16 cellular contexts compared by ENCODE assay signal in the genomic region with DNA sequence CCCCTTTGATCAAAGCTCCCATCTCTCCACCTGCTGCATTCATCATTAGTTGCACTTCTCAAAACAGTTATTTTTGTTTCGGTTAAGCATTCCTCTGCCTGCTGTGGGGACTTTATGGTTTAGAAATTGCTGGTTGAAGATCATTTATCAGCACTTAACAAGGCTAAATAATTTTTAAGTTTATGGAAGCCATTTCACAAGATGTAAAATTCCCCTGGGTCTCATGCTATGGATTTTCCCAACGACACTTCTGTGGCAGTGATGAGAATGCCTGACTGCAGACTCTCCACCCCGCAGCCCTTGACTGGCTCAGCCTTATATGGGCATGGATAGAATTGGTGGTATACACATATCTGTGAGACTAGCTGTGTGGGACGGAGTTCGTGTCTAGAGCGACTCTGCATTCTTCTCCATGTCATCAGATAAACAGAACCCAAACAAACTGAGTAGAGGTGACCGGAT. TPM values are rescaled to one million over a fixed set of nuclear protein-coding genes. Genes with fewer than 3 reads are reported as not detected.
DNase-seq lines count a peak whose midpoint lies in the region; ATAC-seq and TF ChIP-seq lines count a peak whose summit lies in the region.
"Had no signal": no experiment of that assay in that cellular context is flagged by ENCODE, and none has a peak within 500 bp of the region (broad histone marks: within the 10 kb centered on the region; RNA-seq: fewer than 3 reads in every experiment).

No MANE protein-coding gene starts in this region.

- 85 to 100% methylated on average over 1 to 7 of the region's 7 CpGs for WGBS in endodermal cell (ENCODE audit: insufficient coverage in 1 of 2, insufficient read length in 1 of 2), 2 experiments

- H3K4me1 Mint-ChIP-seq in endodermal cell (peaks cover 22% of the 10 kb centered on the region), WTC11 (peaks cover 13% of the 10 kb centered on the region)
- H3K4me1 Mint-ChIP-seq: natural killer cell, T-helper 17 cell had no signal

- H3K27ac ChIP-seq in left ventricle myocardium inferior (replicated peaks) (peak overlapping the region; percentile 86), endodermal cell (ENCODE audit: low read depth, low read length) (no peak overlapping the region), muscle layer of colon (ENCODE audit: low read depth, low read length) (peak overlapping the region; percentile 85), vagina (peak overlapping the region; percentile 79), left lung (no peak overlapping the region)

- H3K36me3 ChIP-seq in left ventricle myocardium inferior (peaks cover 23% of the 10 kb centered on the region), endodermal cell (ENCODE audit: control insufficient read depth, insufficient read depth, low read length) (peaks cover 70% of the 10 kb centered on the region), muscle layer of colon (ENCODE audit: insufficient read depth, low read length) (peaks cover 15% of the 10 kb centered on the region), vagina (no peaks in the 10 kb centered on the region), left lung (peaks cover 0 to 8% of the 10 kb centered on the region in 2 donors)

- H3K9ac ChIP-seq in endodermal cell (ENCODE audit: extremely low read depth, low read length, poor library complexity, severe bottlenecking): no peak overlapping the region
- H3K9ac ChIP-seq in muscle layer of colon (ENCODE audit: low read length): peak overlapping the region; percentile 9

- no peak overlapping the region for H3K4me3 Mint-ChIP-seq in endodermal cell
- no peak overlapping the region for H3K4me3 Mint-ChIP-seq in WTC11
- H3K4me3 Mint-ChIP-seq: natural killer cell, T-helper 17 cell had no signal

- no peak; the same call in 1 of the 2 replicates for ATAC-seq in WTC11
- no peak for ATAC-seq in left lung
- ATAC-seq: natural killer cell, T-helper 17 cell had no signal

- H3K27me3 Mint-ChIP-seq in endodermal cell (ENCODE audit: insufficient read depth) (no peaks in the 10 kb centered on the region), WTC11 (ENCODE audit: low read depth) (no peaks in the 10 kb centered on the region; the same call in 1 of the 2 replicates)

- no peak for TF ChIP-seq POLR2A in vagina (IDR thresholded peaks at IDR 0.05)

- intact Hi-C loops in left ventricle myocardium inferior (cut with micrococcal nuclease): no loop called here
- intact Hi-C loops in cardiac septum (cut with DNase I): no loop called here
- intact Hi-C loops in vagina (cut with DNase I): no loop called here
- intact Hi-C loops in left lung (cut with DNase I): no loop called here

- H3K4me1 ChIP-seq in left ventricle myocardium inferior: peaks cover 66% of the 10 kb centered on the region
- H3K4me1 ChIP-seq in endodermal cell (ENCODE audit: control insufficient read depth, insufficient read depth, low read length): peaks cover 18% of the 10 kb centered on the region
- peaks cover 65% of the 10 kb centered on the region for H3K4me1 ChIP-seq in muscle layer of colon (ENCODE audit: insufficient read depth, low read length)
- peaks cover 19% of the 10 kb centered on the region for H3K4me1 ChIP-seq in vagina
- peaks cover 0 to 12% of the 10 kb centered on the region in 2 donors for H3K4me1 ChIP-seq in left lung

- H3K27ac Mint-ChIP-seq in endodermal cell: no peak overlapping the region
- no peak overlapping the region for H3K27ac Mint-ChIP-seq in WTC11
- H3K27ac Mint-ChIP-seq: natural killer cell, T-helper 17 cell had no signal

- H3K9me3 Mint-ChIP-seq in endodermal cell (no peaks in the 10 kb centered on the region), WTC11 (no peaks in the 10 kb centered on the region)
- H3K9me3 Mint-ChIP-seq: natural killer cell had no signal

- DNase-seq in left ventricle myocardium inferior (no peak), cardiac septum (ENCODE audit: low spot score) (no peak), endodermal cell (peak; percentile 38), vagina (ENCODE audit: extremely low spot score in 2 of 2) (no peak), WTC11 (ENCODE audit: low spot score) (no peak), left lung (no peak)
- DNase-seq in stimulated activated naive CD4-positive, alpha-beta T cell (lab: John Stamatoyannopoulos, UW): no peak
- DNase-seq: activated CD4-positive, alpha-beta T cell treated with anti-CD3 and anti-CD28 coated beads, Interleukin-2, amount 50 U/mL, for 4 hours; activated effector memory CD4-positive, alpha-beta T cell treated with anti-CD3 and anti-CD28 coated beads, Interleukin-2, amount 50 U/mL, for 16 hours; central memory CD4-positive, alpha-beta T cell; natural killer cell; NCI-H2227 treated with DMSO at 0.1 percent for 48 hours; OCI-M1; spleen; T-helper 17 cell had no signal

- H3K9me3 ChIP-seq in left ventricle myocardium inferior (replicated peaks) (no peaks in the 10 kb centered on the region), endodermal cell (ENCODE audit: control insufficient read depth, low read length) (no peaks in the 10 kb centered on the region), muscle layer of colon (ENCODE audit: low read length) (no peaks in the 10 kb centered on the region), vagina (no peaks in the 10 kb centered on the region), left lung (no peaks in the 10 kb centered on the region)
- H3K9me3 ChIP-seq: spleen had no signal

- CTCF ChIA-PET in WTC11 (lab: Charles Lee): no interaction called here

- H3K4me3 ChIP-seq in left ventricle myocardium inferior: no peak overlapping the region
- no peak overlapping the region for H3K4me3 ChIP-seq in endodermal cell (ENCODE audit: low read length)
- H3K4me3 ChIP-seq in muscle layer of colon (ENCODE audit: low read depth in 1 of 2, low read length in 2 of 2): no peak overlapping the region
- no peak overlapping the region for H3K4me3 ChIP-seq in vagina
- no peak overlapping the region for H3K4me3 ChIP-seq in left lung
- H3K4me3 ChIP-seq: spleen had no signal

- H3K36me3 Mint-ChIP-seq in endodermal cell (ENCODE audit: low read depth) (peaks cover 63% of the 10 kb centered on the region), WTC11 (no peaks in the 10 kb centered on the region; the same call in 1 of the 2 replicates)
- H3K36me3 Mint-ChIP-seq: natural killer cell had no signal

- TF ChIP-seq CTCF in left ventricle myocardium inferior (IDR thresholded peaks at IDR 0.05; ENCODE audit: borderline replicate concordance) (no peak), endodermal cell (conservative IDR thresholded peaks at IDR 0.05) (no peak), vagina (IDR thresholded peaks at IDR 0.05) (no peak), WTC11 (IDR thresholded peaks at IDR 0.05) (no peak), left lung (IDR thresholded peaks at IDR 0.05) (no peak)

- POLR2A ChIA-PET in WTC11 (lab: Charles Lee): no interaction called here

- H3K27me3 ChIP-seq in left ventricle myocardium inferior (ENCODE audit: low read depth) (no peaks in the 10 kb centered on the region), endodermal cell (ENCODE audit: control insufficient read depth, insufficient read depth, low read length, poor library complexity, severe bottlenecking) (no peaks in the 10 kb centered on the region), muscle layer of colon (ENCODE audit: control insufficient read depth in 1 of 2, insufficient read depth in 2 of 2, low read length in 2 of 2) (no peaks in the 10 kb centered on the region), vagina (no peaks in the 10 kb centered on the region), left lung (no peaks in the 10 kb centered on the region)
- H3K27me3 ChIP-seq: spleen had no signal

TF ChIP-seq in WTC11, 78 proteins besides CTCF, POLR2A, EP300 and RAD21:
- TF ChIP-seq SOX15 (CRISPR knock-in tag; IDR thresholded peaks at IDR 0.05): no peak
- TF ChIP-seq, protein P1, sequence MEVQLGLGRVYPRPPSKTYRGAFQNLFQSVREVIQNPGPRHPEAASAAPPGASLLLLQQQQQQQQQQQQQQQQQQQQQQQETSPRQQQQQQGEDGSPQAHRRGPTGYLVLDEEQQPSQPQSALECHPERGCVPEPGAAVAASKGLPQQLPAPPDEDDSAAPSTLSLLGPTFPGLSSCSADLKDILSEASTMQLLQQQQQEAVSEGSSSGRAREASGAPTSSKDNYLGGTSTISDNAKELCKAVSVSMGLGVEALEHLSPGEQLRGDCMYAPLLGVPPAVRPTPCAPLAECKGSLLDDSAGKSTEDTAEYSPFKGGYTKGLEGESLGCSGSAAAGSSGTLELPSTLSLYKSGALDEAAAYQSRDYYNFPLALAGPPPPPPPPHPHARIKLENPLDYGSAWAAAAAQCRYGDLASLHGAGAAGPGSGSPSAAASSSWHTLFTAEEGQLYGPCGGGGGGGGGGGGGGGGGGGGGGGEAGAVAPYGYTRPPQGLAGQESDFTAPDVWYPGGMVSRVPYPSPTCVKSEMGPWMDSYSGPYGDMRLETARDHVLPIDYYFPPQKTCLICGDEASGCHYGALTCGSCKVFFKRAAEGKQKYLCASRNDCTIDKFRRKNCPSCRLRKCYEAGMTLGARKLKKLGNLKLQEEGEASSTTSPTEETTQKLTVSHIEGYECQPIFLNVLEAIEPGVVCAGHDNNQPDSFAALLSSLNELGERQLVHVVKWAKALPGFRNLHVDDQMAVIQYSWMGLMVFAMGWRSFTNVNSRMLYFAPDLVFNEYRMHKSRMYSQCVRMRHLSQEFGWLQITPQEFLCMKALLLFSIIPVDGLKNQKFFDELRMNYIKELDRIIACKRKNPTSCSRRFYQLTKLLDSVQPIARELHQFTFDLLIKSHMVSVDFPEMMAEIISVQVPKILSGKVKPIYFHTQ (CRISPR knock-in tag; IDR thresholded peaks at IDR 0.05): no peak
- TF ChIP-seq, protein P2, sequence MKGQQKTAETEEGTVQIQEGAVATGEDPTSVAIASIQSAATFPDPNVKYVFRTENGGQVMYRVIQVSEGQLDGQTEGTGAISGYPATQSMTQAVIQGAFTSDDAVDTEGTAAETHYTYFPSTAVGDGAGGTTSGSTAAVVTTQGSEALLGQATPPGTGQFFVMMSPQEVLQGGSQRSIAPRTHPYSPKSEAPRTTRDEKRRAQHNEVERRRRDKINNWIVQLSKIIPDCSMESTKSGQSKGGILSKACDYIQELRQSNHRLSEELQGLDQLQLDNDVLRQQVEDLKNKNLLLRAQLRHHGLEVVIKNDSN (CRISPR knock-in tag; IDR thresholded peaks at IDR 0.05): no peak
TF ChIP-seq in WTC11: peak in this region for 0.

RNA-seq across cellular contexts. Expression of a gene that starts 52.8 kb away (rescaled TPM):
- total RNA-seq in left ventricle myocardium inferior: 117 TPM
- total RNA-seq in cardiac septum: 165 TPM
- total RNA-seq in endodermal cell: 100 to 1,000 TPM; 388 to 398 TPM
- 216 TPM for polyA plus RNA-seq in endodermal cell (2013, experiment 1 of 2)
- 219 TPM for polyA plus RNA-seq in endodermal cell (2013, experiment 2 of 2)
- total RNA-seq in vagina: 180 TPM
- 102 to 109 TPM (median 106 TPM) in 3 replicates for total RNA-seq in WTC11 (2021)
- 100 to 1,000 TPM; 343 to 638 TPM for total RNA-seq in left lung
- total RNA-seq: natural killer cell had no signal

RNA-seq across cellular contexts. Expression of a gene that starts 52.9 kb away (rescaled TPM):
- total RNA-seq in left ventricle myocardium inferior (120 TPM), cardiac septum (196 TPM), endodermal cell (100 to 1,000 TPM; 702 to 764 TPM), vagina (178 TPM), WTC11 (2021) (75.0 to 89.6 TPM (median 82.3 TPM) in 3 replicates), left lung (1,000 to 10,000 TPM in 1 of 2 donors, 100 to 1,000 TPM in 1; 418 to 1,057 TPM)
- 174 TPM for polyA plus RNA-seq in endodermal cell (2013, experiment 1 of 2)
- 194 TPM for polyA plus RNA-seq in endodermal cell (2013, experiment 2 of 2)
- total RNA-seq: natural killer cell had no signal

Comparison
In these comparisons a context has a peak if more than half of its experiments do, and no peak if none do; other contexts are left out.
1. H3K27ac ChIP-seq: peak in left ventricle myocardium inferior (single experiment), muscle layer of colon (single experiment) and vagina (single experiment); none in endodermal cell (single experiment) and left lung (0 of 2).